1 cellular context compared by ENCODE assay signal in the genomic region with DNA sequence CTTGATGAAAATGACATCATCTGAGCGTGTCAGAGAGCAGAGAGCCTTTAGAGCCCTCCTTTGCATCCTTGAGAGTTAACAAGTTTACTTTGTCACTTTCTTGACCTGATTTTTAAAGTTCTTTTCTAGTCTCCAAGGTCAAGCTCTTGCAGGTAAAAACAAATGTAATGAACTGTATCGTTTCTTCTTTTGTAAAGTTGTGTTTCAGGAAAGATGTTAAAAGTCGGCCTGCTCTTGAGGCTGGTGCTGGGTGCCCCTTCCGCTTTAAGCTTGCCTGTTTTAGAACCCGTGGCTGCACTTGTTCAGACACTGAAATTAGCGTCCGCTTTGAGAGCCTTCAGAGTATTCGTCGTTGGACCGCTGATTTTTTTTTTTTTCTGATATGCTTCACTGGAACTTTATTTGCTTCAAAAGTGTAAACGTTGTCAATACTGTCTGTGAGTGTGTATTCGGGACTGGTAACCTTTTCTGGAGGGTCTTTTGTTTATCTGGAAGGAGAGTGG.
TF ChIP-seq lines count a peak whose summit lies in the region.

No MANE protein-coding gene starts in this region.

TF ChIP-seq in HepG2, 621 proteins besides CTCF, POLR2A, EP300 and RAD21 (continued from another document and continues in another):
- TF ChIP-seq, protein P1, sequence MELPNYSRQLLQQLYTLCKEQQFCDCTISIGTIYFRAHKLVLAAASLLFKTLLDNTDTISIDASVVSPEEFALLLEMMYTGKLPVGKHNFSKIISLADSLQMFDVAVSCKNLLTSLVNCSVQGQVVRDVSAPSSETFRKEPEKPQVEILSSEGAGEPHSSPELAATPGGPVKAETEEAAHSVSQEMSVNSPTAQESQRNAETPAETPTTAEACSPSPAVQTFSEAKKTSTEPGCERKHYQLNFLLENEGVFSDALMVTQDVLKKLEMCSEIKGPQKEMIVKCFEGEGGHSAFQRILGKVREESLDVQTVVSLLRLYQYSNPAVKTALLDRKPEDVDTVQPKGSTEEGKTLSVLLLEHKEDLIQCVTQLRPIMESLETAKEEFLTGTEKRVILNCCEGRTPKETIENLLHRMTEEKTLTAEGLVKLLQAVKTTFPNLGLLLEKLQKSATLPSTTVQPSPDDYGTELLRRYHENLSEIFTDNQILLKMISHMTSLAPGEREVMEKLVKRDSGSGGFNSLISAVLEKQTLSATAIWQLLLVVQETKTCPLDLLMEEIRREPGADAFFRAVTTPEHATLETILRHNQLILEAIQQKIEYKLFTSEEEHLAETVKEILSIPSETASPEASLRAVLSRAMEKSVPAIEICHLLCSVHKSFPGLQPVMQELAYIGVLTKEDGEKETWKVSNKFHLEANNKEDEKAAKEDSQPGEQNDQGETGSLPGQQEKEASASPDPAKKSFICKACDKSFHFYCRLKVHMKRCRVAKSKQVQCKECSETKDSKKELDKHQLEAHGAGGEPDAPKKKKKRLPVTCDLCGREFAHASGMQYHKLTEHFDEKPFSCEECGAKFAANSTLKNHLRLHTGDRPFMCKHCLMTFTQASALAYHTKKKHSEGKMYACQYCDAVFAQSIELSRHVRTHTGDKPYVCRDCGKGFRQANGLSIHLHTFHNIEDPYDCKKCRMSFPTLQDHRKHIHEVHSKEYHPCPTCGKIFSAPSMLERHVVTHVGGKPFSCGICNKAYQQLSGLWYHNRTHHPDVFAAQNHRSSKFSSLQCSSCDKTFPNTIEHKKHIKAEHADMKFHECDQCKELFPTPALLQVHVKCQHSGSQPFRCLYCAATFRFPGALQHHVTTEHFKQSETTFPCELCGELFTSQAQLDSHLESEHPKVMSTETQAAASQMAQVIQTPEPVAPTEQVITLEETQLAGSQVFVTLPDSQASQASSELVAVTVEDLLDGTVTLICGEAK (IDR thresholded peaks at IDR 0.05), result peak; percentile 48
- TF ChIP-seq, protein P1 (CRISPR knock-in tag; IDR thresholded peaks at IDR 0.05), result no peak
- TF ChIP-seq FOSL1 (CRISPR knock-in tag; IDR thresholded peaks at IDR 0.05; ENCODE audit: borderline replicate concordance) (no peak), ZFP37 (CRISPR knock-in tag; IDR thresholded peaks at IDR 0.05; ENCODE audit: borderline replicate concordance) (0 out of 2 replicates have a peak, but pooled peaks have one; percentile 4), ZNF12 (CRISPR knock-in tag; IDR thresholded peaks at IDR 0.05) (peak; percentile 64; the same call in 1 of the 2 replicates), SATB2 (CRISPR knock-in tag; IDR thresholded peaks at IDR 0.05) (0 out of 2 replicates have a peak, but pooled peaks have one; percentile 13), PAX8 (CRISPR knock-in tag; IDR thresholded peaks at IDR 0.05; ENCODE audit: borderline replicate concordance) (no peak), KLF16 (CRISPR knock-in tag; IDR thresholded peaks at IDR 0.05) (0 out of 4 replicates have a peak, but pooled peaks of 1 of the 2 experiments have one; percentile 15), ZNF737 (CRISPR knock-in tag; IDR thresholded peaks at IDR 0.05; ENCODE audit: borderline replicate concordance) (no peak), NR2F1 (CRISPR knock-in tag; IDR thresholded peaks at IDR 0.05) (no peak), FOXO1 (CRISPR knock-in tag; IDR thresholded peaks at IDR 0.05) (no peak), ZNF781 (CRISPR knock-in tag; IDR thresholded peaks at IDR 0.05; ENCODE audit: borderline replicate concordance, not compliant biosample characterization) (no peak), TAF1 (CRISPR knock-in tag; IDR thresholded peaks at IDR 0.05) (no peak), NRL (CRISPR knock-in tag; IDR thresholded peaks at IDR 0.05; ENCODE audit: borderline replicate concordance) (no peak), NFIB (CRISPR knock-in tag; IDR thresholded peaks at IDR 0.05; ENCODE audit: borderline replicate concordance) (no peak), PHF21A (CRISPR knock-in tag; IDR thresholded peaks at IDR 0.05) (0 out of 2 replicates have a peak, but pooled peaks have one; percentile 27), NFE2L1 (CRISPR knock-in tag; IDR thresholded peaks at IDR 0.05; ENCODE audit: borderline replicate concordance) (no peak), MTA3 (CRISPR knock-in tag; IDR thresholded peaks at IDR 0.05) (no peak), MTF1 (CRISPR knock-in tag; IDR thresholded peaks at IDR 0.05) (0 out of 2 replicates have a peak, but pooled peaks have one; percentile 4), PCBP1 (IDR thresholded peaks at IDR 0.05; ENCODE audit: borderline replicate concordance, low read depth, low read length) (no peak), SMAD9 (CRISPR knock-in tag; IDR thresholded peaks at IDR 0.05) (no peak), NR1H2 (CRISPR knock-in tag; IDR thresholded peaks at IDR 0.05; ENCODE audit: borderline replicate concordance, low read depth) (no peak), CCAR2 (optimal IDR thresholded peaks at IDR 0.05; ENCODE audit: low read depth, low read length) (no peak), CBFB (CRISPR knock-in tag; IDR thresholded peaks at IDR 0.05) (no peak), HOXA3 (CRISPR knock-in tag; IDR thresholded peaks at IDR 0.05) (no peak), ZNF333 (CRISPR knock-in tag; IDR thresholded peaks at IDR 0.05; ENCODE audit: borderline replicate concordance) (no peak), ZNF549 (CRISPR knock-in tag; IDR thresholded peaks at IDR 0.05) (no peak), ATF7 (IDR thresholded peaks at IDR 0.05) (0 out of 2 replicates have a peak, but pooled peaks have one; percentile 18), ATF7 (CRISPR knock-in tag; IDR thresholded peaks at IDR 0.05) (no peak), PAWR (CRISPR knock-in tag; IDR thresholded peaks at IDR 0.05; ENCODE audit: borderline replicate concordance) (no peak)
- TF ChIP-seq, protein P2, sequence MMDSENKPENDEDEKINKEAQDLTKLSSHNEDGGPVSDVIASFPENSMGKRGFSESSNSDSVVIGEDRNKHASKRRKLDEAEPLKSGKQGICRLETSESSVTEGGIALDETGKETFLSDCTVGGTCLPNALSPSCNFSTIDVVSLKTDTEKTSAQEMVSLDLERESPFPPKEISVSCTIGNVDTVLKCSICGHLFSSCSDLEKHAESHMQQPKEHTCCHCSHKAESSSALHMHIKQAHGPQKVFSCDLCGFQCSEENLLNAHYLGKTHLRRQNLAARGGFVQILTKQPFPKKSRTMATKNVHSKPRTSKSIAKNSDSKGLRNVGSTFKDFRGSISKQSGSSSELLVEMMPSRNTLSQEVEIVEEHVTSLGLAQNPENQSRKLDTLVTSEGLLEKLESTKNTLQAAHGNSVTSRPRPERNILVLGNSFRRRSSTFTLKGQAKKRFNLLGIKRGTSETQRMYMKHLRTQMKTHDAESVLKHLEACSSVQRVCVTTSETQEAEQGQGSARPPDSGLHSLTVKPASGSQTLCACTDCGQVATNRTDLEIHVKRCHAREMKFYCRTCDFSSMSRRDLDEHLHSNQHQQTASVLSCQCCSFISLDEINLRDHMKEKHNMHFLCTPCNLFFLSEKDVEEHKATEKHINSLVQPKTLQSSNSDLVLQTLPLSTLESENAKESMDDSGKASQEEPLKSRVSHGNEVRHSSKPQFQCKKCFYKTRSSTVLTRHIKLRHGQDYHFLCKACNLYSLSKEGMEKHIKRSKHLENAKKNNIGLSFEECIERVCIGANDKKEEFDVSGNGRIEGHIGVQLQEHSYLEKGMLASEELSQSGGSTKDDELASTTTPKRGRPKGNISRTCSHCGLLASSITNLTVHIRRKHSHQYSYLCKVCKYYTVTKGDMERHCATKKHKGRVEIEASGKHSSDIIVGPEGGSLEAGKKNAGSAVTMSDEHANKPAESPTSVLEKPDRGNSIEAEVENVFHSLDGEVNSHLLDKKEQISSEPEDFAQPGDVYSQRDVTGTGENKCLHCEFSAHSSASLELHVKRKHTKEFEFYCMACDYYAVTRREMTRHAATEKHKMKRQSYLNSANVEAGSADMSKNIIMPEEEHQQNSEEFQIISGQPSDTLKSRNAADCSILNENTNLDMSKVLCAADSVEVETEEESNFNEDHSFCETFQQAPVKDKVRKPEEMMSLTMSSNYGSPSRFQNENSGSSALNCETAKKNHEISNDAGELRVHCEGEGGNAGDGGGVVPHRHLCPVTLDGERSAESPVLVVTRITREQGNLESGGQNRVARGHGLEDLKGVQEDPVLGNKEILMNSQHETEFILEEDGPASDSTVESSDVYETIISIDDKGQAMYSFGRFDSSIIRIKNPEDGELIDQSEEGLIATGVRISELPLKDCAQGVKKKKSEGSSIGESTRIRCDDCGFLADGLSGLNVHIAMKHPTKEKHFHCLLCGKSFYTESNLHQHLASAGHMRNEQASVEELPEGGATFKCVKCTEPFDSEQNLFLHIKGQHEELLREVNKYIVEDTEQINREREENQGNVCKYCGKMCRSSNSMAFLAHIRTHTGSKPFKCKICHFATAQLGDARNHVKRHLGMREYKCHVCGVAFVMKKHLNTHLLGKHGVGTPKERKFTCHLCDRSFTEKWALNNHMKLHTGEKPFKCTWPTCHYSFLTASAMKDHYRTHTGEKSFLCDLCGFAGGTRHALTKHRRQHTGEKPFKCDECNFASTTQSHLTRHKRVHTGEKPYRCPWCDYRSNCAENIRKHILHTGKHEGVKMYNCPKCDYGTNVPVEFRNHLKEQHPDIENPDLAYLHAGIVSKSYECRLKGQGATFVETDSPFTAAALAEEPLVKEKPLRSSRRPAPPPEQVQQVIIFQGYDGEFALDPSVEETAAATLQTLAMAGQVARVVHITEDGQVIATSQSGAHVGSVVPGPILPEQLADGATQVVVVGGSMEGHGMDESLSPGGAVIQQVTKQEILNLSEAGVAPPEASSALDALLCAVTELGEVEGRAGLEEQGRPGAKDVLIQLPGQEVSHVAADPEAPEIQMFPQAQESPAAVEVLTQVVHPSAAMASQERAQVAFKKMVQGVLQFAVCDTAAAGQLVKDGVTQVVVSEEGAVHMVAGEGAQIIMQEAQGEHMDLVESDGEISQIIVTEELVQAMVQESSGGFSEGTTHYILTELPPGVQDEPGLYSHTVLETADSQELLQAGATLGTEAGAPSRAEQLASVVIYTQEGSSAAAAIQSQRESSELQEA (CRISPR knock-in tag; IDR thresholded peaks at IDR 0.05; ENCODE audit: not compliant biosample characterization), result no peak
- TF ChIP-seq, protein P3, sequence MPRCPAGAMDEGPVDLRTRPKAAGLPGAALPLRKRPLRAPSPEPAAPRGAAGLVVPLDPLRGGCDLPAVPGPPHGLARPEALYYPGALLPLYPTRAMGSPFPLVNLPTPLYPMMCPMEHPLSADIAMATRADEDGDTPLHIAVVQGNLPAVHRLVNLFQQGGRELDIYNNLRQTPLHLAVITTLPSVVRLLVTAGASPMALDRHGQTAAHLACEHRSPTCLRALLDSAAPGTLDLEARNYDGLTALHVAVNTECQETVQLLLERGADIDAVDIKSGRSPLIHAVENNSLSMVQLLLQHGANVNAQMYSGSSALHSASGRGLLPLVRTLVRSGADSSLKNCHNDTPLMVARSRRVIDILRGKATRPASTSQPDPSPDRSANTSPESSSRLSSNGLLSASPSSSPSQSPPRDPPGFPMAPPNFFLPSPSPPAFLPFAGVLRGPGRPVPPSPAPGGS (CRISPR knock-in tag; IDR thresholded peaks at IDR 0.05), result no peak
- TF ChIP-seq, protein P4, sequence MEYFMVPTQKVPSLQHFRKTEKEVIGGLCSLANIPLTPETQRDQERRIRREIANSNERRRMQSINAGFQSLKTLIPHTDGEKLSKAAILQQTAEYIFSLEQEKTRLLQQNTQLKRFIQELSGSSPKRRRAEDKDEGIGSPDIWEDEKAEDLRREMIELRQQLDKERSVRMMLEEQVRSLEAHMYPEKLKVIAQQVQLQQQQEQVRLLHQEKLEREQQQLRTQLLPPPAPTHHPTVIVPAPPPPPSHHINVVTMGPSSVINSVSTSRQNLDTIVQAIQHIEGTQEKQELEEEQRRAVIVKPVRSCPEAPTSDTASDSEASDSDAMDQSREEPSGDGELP (IDR thresholded peaks at IDR 0.05; ENCODE audit: borderline replicate concordance, low read depth), result no peak
- TF ChIP-seq, protein P5, sequence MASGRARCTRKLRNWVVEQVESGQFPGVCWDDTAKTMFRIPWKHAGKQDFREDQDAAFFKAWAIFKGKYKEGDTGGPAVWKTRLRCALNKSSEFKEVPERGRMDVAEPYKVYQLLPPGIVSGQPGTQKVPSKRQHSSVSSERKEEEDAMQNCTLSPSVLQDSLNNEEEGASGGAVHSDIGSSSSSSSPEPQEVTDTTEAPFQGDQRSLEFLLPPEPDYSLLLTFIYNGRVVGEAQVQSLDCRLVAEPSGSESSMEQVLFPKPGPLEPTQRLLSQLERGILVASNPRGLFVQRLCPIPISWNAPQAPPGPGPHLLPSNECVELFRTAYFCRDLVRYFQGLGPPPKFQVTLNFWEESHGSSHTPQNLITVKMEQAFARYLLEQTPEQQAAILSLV (CRISPR knock-in tag; IDR thresholded peaks at IDR 0.05; ENCODE audit: borderline replicate concordance), result no peak
- TF ChIP-seq, protein P6, sequence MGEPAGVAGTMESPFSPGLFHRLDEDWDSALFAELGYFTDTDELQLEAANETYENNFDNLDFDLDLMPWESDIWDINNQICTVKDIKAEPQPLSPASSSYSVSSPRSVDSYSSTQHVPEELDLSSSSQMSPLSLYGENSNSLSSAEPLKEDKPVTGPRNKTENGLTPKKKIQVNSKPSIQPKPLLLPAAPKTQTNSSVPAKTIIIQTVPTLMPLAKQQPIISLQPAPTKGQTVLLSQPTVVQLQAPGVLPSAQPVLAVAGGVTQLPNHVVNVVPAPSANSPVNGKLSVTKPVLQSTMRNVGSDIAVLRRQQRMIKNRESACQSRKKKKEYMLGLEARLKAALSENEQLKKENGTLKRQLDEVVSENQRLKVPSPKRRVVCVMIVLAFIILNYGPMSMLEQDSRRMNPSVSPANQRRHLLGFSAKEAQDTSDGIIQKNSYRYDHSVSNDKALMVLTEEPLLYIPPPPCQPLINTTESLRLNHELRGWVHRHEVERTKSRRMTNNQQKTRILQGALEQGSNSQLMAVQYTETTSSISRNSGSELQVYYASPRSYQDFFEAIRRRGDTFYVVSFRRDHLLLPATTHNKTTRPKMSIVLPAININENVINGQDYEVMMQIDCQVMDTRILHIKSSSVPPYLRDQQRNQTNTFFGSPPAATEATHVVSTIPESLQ (CRISPR knock-in tag; conservative IDR thresholded peaks at IDR 0.05), result no peak
